Comparison of ENCODE assay signal across 30 cellular contexts in the genomic region with DNA sequence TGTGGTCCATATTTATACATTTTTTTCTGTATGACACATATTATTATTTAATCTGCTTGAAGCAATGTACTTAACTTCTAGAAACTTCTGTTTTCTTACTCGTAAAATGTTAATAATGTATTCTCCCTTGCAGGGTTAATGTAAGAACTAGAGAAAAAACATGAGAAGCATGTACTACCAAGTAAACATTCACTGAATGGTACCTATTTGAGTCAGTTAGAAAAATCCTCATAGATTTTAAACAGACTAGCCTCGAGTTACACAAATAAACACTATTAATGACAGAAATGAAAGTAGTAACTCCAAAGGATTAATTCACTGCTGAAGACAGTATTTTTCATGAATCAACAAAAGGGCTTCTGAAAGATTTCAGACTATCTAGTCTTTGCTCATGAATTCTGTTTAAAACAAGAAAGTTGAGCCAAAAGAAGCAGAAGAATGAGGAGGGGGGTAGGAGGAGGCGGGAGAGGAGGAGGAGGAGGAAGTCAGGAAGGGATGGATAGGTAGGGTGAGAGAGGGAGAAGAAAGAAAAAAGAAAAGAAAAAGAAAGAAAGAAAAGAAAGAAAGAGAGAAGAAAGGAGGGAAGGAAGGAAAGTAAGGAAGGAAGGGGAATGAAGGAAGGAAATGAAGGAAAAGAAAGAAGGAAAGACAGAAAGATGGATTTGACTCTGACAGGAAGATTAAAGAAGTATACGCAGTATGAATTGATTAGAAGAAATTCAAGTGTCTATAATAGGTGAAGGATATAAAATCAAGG.
"Had no signal": no experiment of that assay in that cellular context is flagged by ENCODE, and none has a peak within 500 bp of the region (broad histone marks: within the 10 kb centered on the region; RNA-seq: fewer than 3 reads in every experiment).

No MANE protein-coding gene starts in this region.

- H3K27ac Mint-ChIP-seq: activated CD4-positive, alpha-beta memory T cell treated with anti-CD3 and anti-CD28 coated beads, Interleukin-2, amount 10 ng/mL, durations not matched to agents 7 days and 5 days; activated CD4-positive, alpha-beta T cell treated with anti-CD3 and anti-CD28 coated beads, Interleukin-2, amount 10 ng/mL, durations not matched to agents 7 days and 5 days; activated naive CD8-positive, alpha-beta T cell treated with anti-CD3 and anti-CD28 coated beads, Interleukin-2, amount 50 U/mL, for 24 hours; activated T-cell treated with anti-CD3 and anti-CD28 coated beads, Interleukin-2, amount 50 U/mL, for 24 hours; effector memory CD8-positive, alpha-beta T cell; naive thymus-derived CD4-positive, alpha-beta T cell; stimulated activated effector memory CD8-positive, alpha-beta T cell treated with anti-CD3 and anti-CD28 coated beads, Interleukin-12 subunit alpha, Interleukin-12 subunit beta, amount 100 ng/mL, for 72 hours; stimulated activated naive CD8-positive, alpha-beta T cell treated with anti-CD3 and anti-CD28 coated beads, Interleukin-15, Interleukin-2, amounts not matched to agents 100 ng/mL and 50 ng/mL, for 24 hours; T-helper 17 cell had no signal

- H3K9me3 Mint-ChIP-seq: activated CD4-positive, alpha-beta memory T cell treated with anti-CD3 and anti-CD28 coated beads, Interleukin-2, amount 10 ng/mL, durations not matched to agents 7 days and 5 days; activated CD4-positive, alpha-beta T cell treated with anti-CD3 and anti-CD28 coated beads, Interleukin-2, amount 10 ng/mL, durations not matched to agents 7 days and 5 days; activated naive CD8-positive, alpha-beta T cell treated with anti-CD3 and anti-CD28 coated beads, Interleukin-2, amount 50 U/mL, for 24 hours; activated T-cell treated with anti-CD3 and anti-CD28 coated beads, Interleukin-2, amount 50 U/mL, for 24 hours; effector memory CD8-positive, alpha-beta T cell; stimulated activated effector memory CD8-positive, alpha-beta T cell treated with anti-CD3 and anti-CD28 coated beads, Interleukin-12 subunit alpha, Interleukin-12 subunit beta, amount 100 ng/mL, for 72 hours; stimulated activated naive CD8-positive, alpha-beta T cell treated with anti-CD3 and anti-CD28 coated beads, Interleukin-15, Interleukin-2, amounts not matched to agents 100 ng/mL and 50 ng/mL, for 24 hours had no signal

- H3K4me1 ChIP-seq: gastroesophageal sphincter, right lobe of liver, upper lobe of right lung had no signal

- H3K9me3 ChIP-seq: gastroesophageal sphincter, right lobe of liver, upper lobe of right lung had no signal

- H3K4me3 Mint-ChIP-seq: activated CD4-positive, alpha-beta memory T cell treated with anti-CD3 and anti-CD28 coated beads, Interleukin-2, amount 10 ng/mL, durations not matched to agents 7 days and 5 days; activated CD4-positive, alpha-beta T cell treated with anti-CD3 and anti-CD28 coated beads, Interleukin-2, amount 10 ng/mL, durations not matched to agents 7 days and 5 days; activated naive CD8-positive, alpha-beta T cell treated with anti-CD3 and anti-CD28 coated beads, Interleukin-2, amount 50 U/mL, for 24 hours; activated T-cell treated with anti-CD3 and anti-CD28 coated beads, Interleukin-2, amount 50 U/mL, for 24 hours; effector memory CD8-positive, alpha-beta T cell; naive thymus-derived CD4-positive, alpha-beta T cell; stimulated activated effector memory CD8-positive, alpha-beta T cell treated with anti-CD3 and anti-CD28 coated beads, Interleukin-12 subunit alpha, Interleukin-12 subunit beta, amount 100 ng/mL, for 72 hours; stimulated activated naive CD8-positive, alpha-beta T cell treated with anti-CD3 and anti-CD28 coated beads, Interleukin-15, Interleukin-2, amounts not matched to agents 100 ng/mL and 50 ng/mL, for 24 hours; T-helper 17 cell had no signal

- DNase-seq: activated CD4-positive, alpha-beta memory T cell treated with anti-CD3 and anti-CD28 coated beads, Interleukin-2, amount 10 ng/mL, durations not matched to agents 7 days and 5 days; activated CD4-positive, alpha-beta T cell treated with anti-CD3 and anti-CD28 coated beads for 1 hour; activated CD4-positive, alpha-beta T cell treated with anti-CD3 and anti-CD28 coated beads, Interleukin-2, amount 10 ng/mL, durations not matched to agents 7 days and 5 days; activated CD8-positive, alpha-beta memory T cell treated with anti-CD3 and anti-CD28 coated beads, Interleukin-2, amount 50 U/mL, for 48 hours; activated gamma-delta T cell; activated naive CD4-positive, alpha-beta T cell treated with anti-CD3 and anti-CD28 coated beads, Interleukin-2, amount 50 U/mL, for 16 hours; activated naive CD8-positive, alpha-beta T cell treated with anti-CD3 and anti-CD28 coated beads, Interleukin-2, amount 50 U/mL, for 24 hours; activated T-cell treated with anti-CD3 and anti-CD28 coated beads, Interleukin-2, amount 50 U/mL, for 24 hours; amygdala; caudate nucleus; cortex of kidney; effector memory CD8-positive, alpha-beta T cell; kidney; left colon; mammary epithelial cell; midbrain; naive thymus-derived CD4-positive, alpha-beta T cell; occipital lobe; posterior cingulate gyrus; right lobe of liver; stimulated activated CD4-positive, alpha-beta T cell treated with anti-CD3 and anti-CD28 coated beads, Interleukin-12 subunit alpha, Interleukin-12 subunit beta, amount 100 ng/mL, for 4 hours; stimulated activated CD4-positive, alpha-beta T cell treated with anti-CD3 and anti-CD28 coated beads, Interleukin-4, amount 100 ng/mL, for 24 hours; T-helper 17 cell; T1000; upper lobe of right lung; WERI-Rb-1 had no signal

- H2AFZ ChIP-seq: hepatocyte had no signal

- H3K4me3 ChIP-seq: gastroesophageal sphincter, hepatocyte, right lobe of liver, upper lobe of right lung had no signal

- H3K36me3 Mint-ChIP-seq: naive thymus-derived CD4-positive, alpha-beta T cell; stimulated activated effector memory CD8-positive, alpha-beta T cell treated with anti-CD3 and anti-CD28 coated beads, Interleukin-12 subunit alpha, Interleukin-12 subunit beta, amount 100 ng/mL, for 72 hours had no signal

- ATAC-seq: activated naive CD8-positive, alpha-beta T cell treated with anti-CD3 and anti-CD28 coated beads, Interleukin-2, amount 50 U/mL, for 24 hours; effector memory CD8-positive, alpha-beta T cell; gastroesophageal sphincter; left colon; naive thymus-derived CD4-positive, alpha-beta T cell; right lobe of liver; stimulated activated effector memory CD8-positive, alpha-beta T cell treated with anti-CD3 and anti-CD28 coated beads, Interleukin-12 subunit alpha, Interleukin-12 subunit beta, amount 100 ng/mL, for 72 hours; T-helper 17 cell; upper lobe of right lung had no signal

- H3K36me3 ChIP-seq: gastroesophageal sphincter, right lobe of liver, upper lobe of right lung, WERI-Rb-1 had no signal

- H3K27ac ChIP-seq: gastroesophageal sphincter, hepatocyte, right lobe of liver, upper lobe of right lung, WERI-Rb-1 had no signal

- H3K4me1 Mint-ChIP-seq: activated CD4-positive, alpha-beta memory T cell treated with anti-CD3 and anti-CD28 coated beads, Interleukin-2, amount 10 ng/mL, durations not matched to agents 7 days and 5 days; activated CD4-positive, alpha-beta T cell treated with anti-CD3 and anti-CD28 coated beads, Interleukin-2, amount 10 ng/mL, durations not matched to agents 7 days and 5 days; activated naive CD8-positive, alpha-beta T cell treated with anti-CD3 and anti-CD28 coated beads, Interleukin-2, amount 50 U/mL, for 24 hours; naive thymus-derived CD4-positive, alpha-beta T cell; stimulated activated effector memory CD8-positive, alpha-beta T cell treated with anti-CD3 and anti-CD28 coated beads, Interleukin-12 subunit alpha, Interleukin-12 subunit beta, amount 100 ng/mL, for 72 hours; T-helper 17 cell had no signal

- H3K27me3 ChIP-seq: gastroesophageal sphincter, hepatocyte, right lobe of liver, upper lobe of right lung had no signal

- H3K79me2 ChIP-seq: hepatocyte had no signal

- H3K4me2 ChIP-seq: hepatocyte had no signal

- H3K27me3 Mint-ChIP-seq: activated CD4-positive, alpha-beta memory T cell treated with anti-CD3 and anti-CD28 coated beads, Interleukin-2, amount 10 ng/mL, durations not matched to agents 7 days and 5 days; effector memory CD8-positive, alpha-beta T cell; stimulated activated naive CD8-positive, alpha-beta T cell treated with anti-CD3 and anti-CD28 coated beads, Interleukin-15, Interleukin-2, amounts not matched to agents 100 ng/mL and 50 ng/mL, for 24 hours; T-helper 17 cell had no signal
